20 cellular contexts compared by ENCODE assay signal in genomic region chr7:108051449-108051848, GRCh38.
"Had no signal": no experiment of that assay in that cellular context is flagged by ENCODE, and none has a peak within 500 bp of the region (broad histone marks: within the 10 kb centered on the region; RNA-seq: fewer than 3 reads in every experiment).

No MANE protein-coding gene starts in this region.

- H3K4me3 Mint-ChIP-seq: naive thymus-derived CD8-positive, alpha-beta T cell had no signal

- H3K27ac ChIP-seq: colonic mucosa, foreskin keratinocyte, hepatocyte, neutrophil, psoas muscle, right lobe of liver, skin epidermis, suprapubic skin, thyroid gland, upper lobe of left lung, uterus had no signal

- DNase-seq: colonic mucosa; effector CD4-positive, alpha-beta T cell; foreskin keratinocyte; kidney glomerular epithelial cell; mammary epithelial cell; mucosa of descending colon; naive thymus-derived CD8-positive, alpha-beta T cell; psoas muscle; retina; right lobe of liver; stimulated activated CD4-positive, alpha-beta T cell treated with anti-CD3 and anti-CD28 coated beads, Interleukin-2, amount 100 ng/mL, for 24 hours; stimulated activated CD4-positive, alpha-beta T cell treated with anti-CD3 and anti-CD28 coated beads, Interleukin-4, amount 100 ng/mL, for 4 hours; stimulated activated naive CD4-positive, alpha-beta T cell; thyroid gland; upper lobe of left lung; uterus had no signal

- H3K9me3 Mint-ChIP-seq: naive thymus-derived CD8-positive, alpha-beta T cell had no signal

- H3K36me3 Mint-ChIP-seq: naive thymus-derived CD8-positive, alpha-beta T cell had no signal

- ATAC-seq: foreskin keratinocyte; mucosa of descending colon; naive thymus-derived CD8-positive, alpha-beta T cell; psoas muscle; right lobe of liver had no signal

- H3K27me3 ChIP-seq: colonic mucosa, foreskin keratinocyte, hepatocyte, neutrophil, right lobe of liver, suprapubic skin, thyroid gland, upper lobe of left lung, uterus had no signal

- H3K4me3 ChIP-seq: colonic mucosa, hepatocyte, mucosa of descending colon, psoas muscle, right lobe of liver, skin epidermis, suprapubic skin, thyroid gland, upper lobe of left lung, uterus had no signal

- H3K27ac Mint-ChIP-seq: naive thymus-derived CD8-positive, alpha-beta T cell had no signal

- H3K9me3 ChIP-seq: colonic mucosa, mucosa of descending colon, neutrophil, psoas muscle, right lobe of liver, suprapubic skin, thyroid gland, upper lobe of left lung, uterus had no signal

- H3K36me3 ChIP-seq: colonic mucosa, neutrophil, right lobe of liver, suprapubic skin, thyroid gland, upper lobe of left lung, uterus had no signal

- H3K4me1 ChIP-seq: colonic mucosa, foreskin keratinocyte, psoas muscle, right lobe of liver, suprapubic skin, thyroid gland, upper lobe of left lung, uterus had no signal
